Comparison of ENCODE assay signal across 23 cellular contexts in genomic region chr12:101527682-101528081, GRCh38. TPM values are rescaled to one million over a fixed set of nuclear protein-coding genes. Genes with fewer than 3 reads are reported as not detected.
DNase-seq lines count a peak whose midpoint lies in the region; ATAC-seq and TF ChIP-seq lines count a peak whose summit lies in the region.
"Had no signal": no experiment of that assay in that cellular context is flagged by ENCODE, and none has a peak within 500 bp of the region (broad histone marks: within the 10 kb centered on the region; RNA-seq: fewer than 3 reads in every experiment).

No MANE protein-coding gene starts in this region.

- H3K36me3 Mint-ChIP-seq in GM23338 (ENCODE audit: low read depth) = no peaks in the 10 kb centered on the region
- H3K36me3 Mint-ChIP-seq in central memory CD8-positive, alpha-beta T cell (ENCODE audit: insufficient read depth) = no peaks in the 10 kb centered on the region

- peak in 1 of 2 donors; percentile 49 for TF ChIP-seq POLR2A in gastrocnemius medialis (IDR thresholded peaks at IDR 0.05)

- intact Hi-C loops in gastrocnemius medialis (cut with DNase I; ENCODE audit: low total_unique reads) = loop anchor here (2.0 kb wide), 1 partner anchor 67 kb away; the partner anchor contains the start of gene MYBPC1
- intact Hi-C loops in aorta (cut with DNase I) = no loop called here

- H3K27ac ChIP-seq in GM23338 (ENCODE audit: low read depth) = no peak overlapping the region
- peak overlapping the region; percentile 22 to 42 for H3K27ac ChIP-seq in right atrium auricular region
- H3K27ac ChIP-seq in gastrocnemius medialis = peak overlapping the region; percentile 85 to 94 (median 92)
- no peak overlapping the region for H3K27ac ChIP-seq in aorta (ENCODE audit: low read depth in 1 of 2, low read length in 2 of 2)
- H3K27ac ChIP-seq: GM23248 had no signal

- no peaks in the 10 kb centered on the region for H3K9me3 ChIP-seq in right atrium auricular region
- no peaks in the 10 kb centered on the region for H3K9me3 ChIP-seq in gastrocnemius medialis
- H3K9me3 ChIP-seq in aorta (ENCODE audit: control insufficient read depth, low read length) = no peaks in the 10 kb centered on the region
- H3K9me3 ChIP-seq: HAP-1 had no signal

- no peak overlapping the region for H3K4me3 Mint-ChIP-seq in GM23338
- H3K4me3 Mint-ChIP-seq in central memory CD8-positive, alpha-beta T cell = no peak overlapping the region
- H3K4me3 Mint-ChIP-seq: CD4-positive, alpha-beta T cell had no signal

- H3K9me2 ChIP-seq in GM23338 (ENCODE audit: insufficient read depth) = no peaks in the 10 kb centered on the region

- 43 to 48% methylated on average over 10 of the region's 10 CpGs for WGBS in aorta, 2 donors

- TF ChIP-seq CTCF in GM23338 (conservative IDR thresholded peaks at IDR 0.05; ENCODE audit: low read depth in 2 of 2) (no peak), right atrium auricular region (IDR thresholded peaks at IDR 0.05) (no peak), gastrocnemius medialis (IDR thresholded peaks at IDR 0.05 in 4 of 5, conservative IDR thresholded peaks at IDR 0.05 in 1 of 5) (no peak)

- H3K9me3 Mint-ChIP-seq in GM23338 = no peaks in the 10 kb centered on the region
- no peaks in the 10 kb centered on the region for H3K9me3 Mint-ChIP-seq in central memory CD8-positive, alpha-beta T cell
- H3K9me3 Mint-ChIP-seq: CD4-positive, alpha-beta T cell had no signal

- H3K27me3 Mint-ChIP-seq in GM23338 (ENCODE audit: insufficient read depth, low read depth, poor library complexity) = peaks cover 7% of the 10 kb centered on the region
- H3K27me3 Mint-ChIP-seq in central memory CD8-positive, alpha-beta T cell = peaks cover 29% of the 10 kb centered on the region

- peak overlapping the region; percentile 76 for H2AFZ ChIP-seq in GM23338
- H2AFZ ChIP-seq: GM23248 had no signal

- no peaks in the 10 kb centered on the region for H3K36me3 ChIP-seq in GM23338 (ENCODE audit: insufficient read depth)
- H3K36me3 ChIP-seq in right atrium auricular region = no peaks in the 10 kb centered on the region
- H3K36me3 ChIP-seq in gastrocnemius medialis = no peaks in the 10 kb centered on the region
- no peaks in the 10 kb centered on the region for H3K36me3 ChIP-seq in aorta (ENCODE audit: control insufficient read depth in 1 of 2, insufficient read depth in 2 of 2, low read length in 1 of 2)
- H3K36me3 ChIP-seq: HAP-1 had no signal

- no peak overlapping the region for H3K4me2 ChIP-seq in GM23338

- in situ Hi-C loops in gastrocnemius medialis (cut with MboI; ENCODE audit: low sequenced_read_pairs in 4 of 4) = no loop called here

- no peaks in the 10 kb centered on the region for H3F3A ChIP-seq in GM23338 (replicated peaks; ENCODE audit: low read depth)

- no peaks in the 10 kb centered on the region for H3K79me2 ChIP-seq in GM23338 (replicated peaks; ENCODE audit: insufficient read depth)

- H3K4me3 ChIP-seq in GM23338 (no peak overlapping the region), right atrium auricular region (no peak overlapping the region), gastrocnemius medialis (peak overlapping the region in 2 of 4 donors; percentile 15 to 22), aorta (ENCODE audit: low read length in 2 of 2) (no peak overlapping the region)
- H3K4me3 ChIP-seq: GM23248, HAP-1 had no signal

- ATAC-seq in GM23338 = no peak
- ATAC-seq in central memory CD8-positive, alpha-beta T cell (replicated peaks; ENCODE audit: extremely low read depth, poor library complexity, severe bottlenecking) = no peak
- peak; percentile 92 to 93 for ATAC-seq in gastrocnemius medialis
- no peak for ATAC-seq in aorta (ENCODE audit: low FRiP score)
- no peak for ATAC-seq in HG02938 (IDR thresholded peaks at IDR 0.05; ENCODE audit: unreplicated experiment)

- H4K20me1 ChIP-seq in GM23338 (replicated peaks; ENCODE audit: insufficient read depth) = no peaks in the 10 kb centered on the region

- no peak for DNase-seq in GM23338 (ENCODE audit: low spot score)
- DNase-seq in central memory CD8-positive, alpha-beta T cell (ENCODE audit: low spot score in 2 of 2) = no peak
- no peak for DNase-seq in right atrium auricular region (ENCODE audit: low spot score)
- peak; percentile 71 to 89 for DNase-seq in gastrocnemius medialis
- DNase-seq in aorta = no peak
- DNase-seq in EL = no peak
- DNase-seq: CD4-positive, alpha-beta T cell; COR-L47; DND-41; GM23248; Kasumi-1; NCI-H1048; NCI-H1417 treated with DMSO at 0.1 percent for 48 hours; NCI-H187; NCI-H446; NCI-H526; SHP77 had no signal

- H3K27me3 ChIP-seq in GM23338 (ENCODE audit: insufficient read depth) (no peaks in the 10 kb centered on the region), right atrium auricular region (no peaks in the 10 kb centered on the region), gastrocnemius medialis (no peaks in the 10 kb centered on the region), aorta (ENCODE audit: control insufficient read depth in 1 of 2, insufficient read depth in 2 of 2, low read length in 1 of 2) (no peaks in the 10 kb centered on the region)

- no peaks in the 10 kb centered on the region for H3K4me1 Mint-ChIP-seq in GM23338
- H3K4me1 Mint-ChIP-seq in central memory CD8-positive, alpha-beta T cell = no peaks in the 10 kb centered on the region

- no peaks in the 10 kb centered on the region for H3K4me1 ChIP-seq in GM23338 (ENCODE audit: insufficient read depth)
- H3K4me1 ChIP-seq in right atrium auricular region = no peaks in the 10 kb centered on the region
- H3K4me1 ChIP-seq in gastrocnemius medialis = peaks cover 20% of the 10 kb centered on the region in 2 donors
- H3K4me1 ChIP-seq in aorta (ENCODE audit: control insufficient read depth in 1 of 2, insufficient read depth in 2 of 2, low read length in 2 of 2) = no peaks in the 10 kb centered on the region
- H3K4me1 ChIP-seq: HAP-1 had no signal

- no peak overlapping the region for H3K27ac Mint-ChIP-seq in GM23338
- H3K27ac Mint-ChIP-seq in central memory CD8-positive, alpha-beta T cell (ENCODE audit: low read depth) = peak overlapping the region; percentile 53
- H3K27ac Mint-ChIP-seq: CD4-positive, alpha-beta T cell had no signal

TF ChIP-seq in GM23338, 12 proteins besides CTCF, POLR2A, EP300 and RAD21 (continues in another document):
- TF ChIP-seq EZH2phosphoT487 (IDR thresholded peaks at IDR 0.05; ENCODE audit: unreplicated experiment) (no peak), JUNB (IDR thresholded peaks at IDR 0.05; ENCODE audit: unreplicated experiment) (no peak), ZNF114 (CRISPR knock-in tag; IDR thresholded peaks at IDR 0.05) (no peak), NANOG (IDR thresholded peaks at IDR 0.05; ENCODE audit: borderline replicate concordance) (no peak)

RNA-seq across cellular contexts. Expression of gene SPIC, which starts 52.5 kb away (rescaled TPM):
- total RNA-seq in GM23338 (2014; rRNA removed; shearing (Covaris generic)) = not detected in 2 replicates
- polyA plus RNA-seq in GM23338 (2016; fragmentation: Nextera tagmentation; extraction: Ambion mirVana) (not detected in 2 replicates), aorta (not detected)
- total RNA-seq in right atrium auricular region (not detected), gastrocnemius medialis (not detected), aorta (under 1 TPM in 1 of 2 donors, not detected in 1; 0.33 TPM)
- total RNA-seq: A673; CD4-positive, alpha-beta T cell; G401; GM23248; MCF 10A had no signal
- polyA plus RNA-seq: BJ, GM23248 had no signal

Comparison
In these comparisons a context has a peak if more than half of its experiments do, and no peak if none do; other contexts are left out.
1. ATAC-seq: peak in gastrocnemius medialis (2 of 2); none in GM23338 (single experiment), central memory CD8-positive, alpha-beta T cell (single experiment), aorta (single experiment) and HG02938 (single experiment).
2. DNase-seq: peak in gastrocnemius medialis (2 of 2); none in GM23338 (single experiment), central memory CD8-positive, alpha-beta T cell (0 of 2), right atrium auricular region (single experiment), aorta (0 of 2) and EL (single experiment).
3. H3K27ac ChIP-seq: peak in right atrium auricular region (2 of 2) and gastrocnemius medialis (4 of 4); none in GM23338 (single experiment) and aorta (0 of 2).